20 cellular contexts compared by ENCODE assay signal in the genomic region with DNA sequence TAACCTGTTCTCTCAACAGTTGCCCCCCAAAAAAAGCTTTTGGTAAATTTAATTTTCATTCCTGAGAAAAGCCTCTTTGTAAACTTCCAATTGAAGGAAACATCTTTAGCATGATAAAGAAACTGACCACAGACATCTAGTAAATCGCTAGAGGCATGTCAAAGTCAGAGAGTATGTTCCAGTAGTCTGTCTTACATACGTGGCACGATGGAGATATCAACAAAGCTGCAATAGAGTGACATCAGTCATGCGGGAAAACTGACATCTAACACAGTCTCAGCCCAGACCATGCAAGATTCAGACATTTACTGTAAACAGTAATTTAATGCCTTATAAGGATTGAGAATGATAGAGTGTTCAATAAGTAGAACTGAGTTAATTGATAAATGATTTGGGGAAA.
"Had no signal": no experiment of that assay in that cellular context is flagged by ENCODE, and none has a peak within 500 bp of the region (broad histone marks: within the 10 kb centered on the region; RNA-seq: fewer than 3 reads in every experiment).

No MANE protein-coding gene starts in this region.

- H3K27me3 ChIP-seq: breast epithelium, tibial nerve had no signal

- H3K9me3 ChIP-seq: breast epithelium, tibial nerve had no signal

- H3K27ac ChIP-seq: breast epithelium had no signal

- DNase-seq: activated CD4-positive, alpha-beta T cell treated with anti-CD3 and anti-CD28 coated beads, Interleukin-2, amount 50 U/mL, for 1 hour; activated CD8-positive, alpha-beta memory T cell treated with anti-CD3 and anti-CD28 coated beads, Interleukin-2, amount 50 U/mL, for 48 hours; activated effector memory CD4-positive, alpha-beta T cell treated with Interleukin-2 at 50 U/mL for 16 hours; activated T-cell treated with anti-CD3 and anti-CD28 coated beads, Interleukin-2, amount 50 U/mL, for 48 hours; cortex of kidney; hypothalamus; islet precursor cell; mammary epithelial cell; nephron progenitor cell; occipital lobe; posterior cingulate gyrus; stimulated activated CD4-positive, alpha-beta T cell treated with anti-CD3 and anti-CD28 coated beads, Interleukin-2, amount 100 ng/mL, for 24 hours; stimulated activated naive CD8-positive, alpha-beta T cell treated with anti-CD3 and anti-CD28 coated beads, Interleukin-15, Interleukin-2, amounts not matched to agents 100 U/mL and 50 U/mL, for 24 hours; substantia nigra; T1000 had no signal

- H3K36me3 ChIP-seq: breast epithelium had no signal

- ATAC-seq: activated CD4-positive, CD25-positive, alpha-beta regulatory T cell treated with anti-CD3 and anti-CD28 coated beads, Interleukin-2, amount 50 U/mL, for 24 hours; esophagus mucosa; stimulated activated naive CD8-positive, alpha-beta T cell treated with anti-CD3 and anti-CD28 coated beads, Interleukin-15, Interleukin-2, amounts not matched to agents 100 U/mL and 50 U/mL, for 24 hours had no signal

- H3K4me3 ChIP-seq: breast epithelium, tibial nerve had no signal

- H3K4me1 ChIP-seq: breast epithelium had no signal

- FAIRE-seq: astrocyte had no signal
